ENCODE assay signal across 1 cellular context in genomic region chr5:97301181-97301580, GRCh38.
DNase-seq lines count a peak whose midpoint lies in the region; TF ChIP-seq lines count a peak whose summit lies in the region.
"Not testable (repeated sequence)": the region's sequence is repeated elsewhere in the genome, so short reads cannot be mapped to it uniquely, and the experiment has no call there.

No MANE protein-coding gene starts in this region.

- not testable (repeated sequence) for H3K4me1 Mint-ChIP-seq in chondrocyte (ENCODE audit: low read depth)

- TF ChIP-seq CTCF in chondrocyte (IDR thresholded peaks at IDR 0.05): not testable (repeated sequence)

- not testable (repeated sequence) for H3K4me3 Mint-ChIP-seq in chondrocyte (ENCODE audit: unreplicated experiment)

- peak; percentile 87 for DNase-seq in chondrocyte (ENCODE audit: low spot score)

- not testable (repeated sequence) for H3K9me3 Mint-ChIP-seq in chondrocyte (ENCODE audit: low read depth)

- not testable (repeated sequence) for H3K27me3 Mint-ChIP-seq in chondrocyte (ENCODE audit: low read depth)

- not testable (repeated sequence) for H3K27ac Mint-ChIP-seq in chondrocyte (ENCODE audit: unreplicated experiment)

- H3K36me3 Mint-ChIP-seq in chondrocyte (ENCODE audit: low read depth): not testable (repeated sequence)
